1 cellular context compared by ENCODE assay signal in genomic region chr16:67562918-67563707, GRCh38.
TF ChIP-seq lines count a peak whose summit lies in the region.

No MANE protein-coding gene starts in this region.

TF ChIP-seq in HepG2, 621 proteins besides CTCF, POLR2A, EP300 and RAD21 (continued from another document and continues in another):
- no peak for TF ChIP-seq ZBTB49 (CRISPR knock-in tag; IDR thresholded peaks at IDR 0.05; ENCODE audit: borderline replicate concordance)
- TF ChIP-seq ZNF451 (CRISPR knock-in tag; IDR thresholded peaks at IDR 0.05), result peak; percentile 67
- peak; percentile 84 for TF ChIP-seq KMT2A (CRISPR knock-in tag; IDR thresholded peaks at IDR 0.05)
- no peak for TF ChIP-seq TBP (CRISPR knock-in tag; IDR thresholded peaks at IDR 0.05)
- no peak for TF ChIP-seq ZSCAN30 (CRISPR knock-in tag; IDR thresholded peaks at IDR 0.05)
- no peak for TF ChIP-seq ZKSCAN8 (CRISPR knock-in tag; IDR thresholded peaks at IDR 0.05; ENCODE audit: borderline replicate concordance)
- no peak for TF ChIP-seq TBX3 (IDR thresholded peaks at IDR 0.05; ENCODE audit: borderline replicate concordance)
- TF ChIP-seq HOXA5 (CRISPR knock-in tag; IDR thresholded peaks at IDR 0.05), result peak; percentile 96
- peak; percentile 36; the same call in 1 of the 2 replicates for TF ChIP-seq ETV6 (CRISPR knock-in tag; conservative IDR thresholded peaks at IDR 0.05)
- no peak for TF ChIP-seq NONO (IDR thresholded peaks at IDR 0.05)
- TF ChIP-seq NONO (CRISPR knock-in tag; conservative IDR thresholded peaks at IDR 0.05), result peak; percentile 86
- TF ChIP-seq HMGXB4 (CRISPR knock-in tag; IDR thresholded peaks at IDR 0.05; ENCODE audit: borderline replicate concordance in 1 of 2, low read depth in 1 of 2), result peak; percentile 98 to 100
- no peak for TF ChIP-seq ZSCAN5A (CRISPR knock-in tag; IDR thresholded peaks at IDR 0.05; ENCODE audit: borderline replicate concordance)
- TF ChIP-seq ZNF224 (CRISPR knock-in tag; IDR thresholded peaks at IDR 0.05), result peak; percentile 75; the same call in 1 of the 2 replicates
- peak; percentile 88 for TF ChIP-seq ZNF407 (CRISPR knock-in tag; IDR thresholded peaks at IDR 0.05; ENCODE audit: not compliant biosample characterization)
- TF ChIP-seq ZBTB26 (CRISPR knock-in tag; IDR thresholded peaks at IDR 0.05; ENCODE audit: borderline replicate concordance), result peak; percentile 64
- peak; percentile 22; the same call in 1 of the 2 replicates for TF ChIP-seq ZNF430 (CRISPR knock-in tag; IDR thresholded peaks at IDR 0.05)
- TF ChIP-seq ATF7-NPFF (CRISPR knock-in tag; IDR thresholded peaks at IDR 0.05; ENCODE audit: low read depth), result no peak; the same call in none of the 2 replicates
- no peak for TF ChIP-seq ZNF260 (CRISPR knock-in tag; IDR thresholded peaks at IDR 0.05; ENCODE audit: borderline replicate concordance, low read depth)
- no peak for TF ChIP-seq CREB1 (IDR thresholded peaks at IDR 0.05)
- no peak for TF ChIP-seq CREB1 (CRISPR knock-in tag; IDR thresholded peaks at IDR 0.05)
- peak; percentile 26; the same call in 1 of the 2 replicates for TF ChIP-seq SP2 (CRISPR knock-in tag; IDR thresholded peaks at IDR 0.05)
- no peak for TF ChIP-seq ZNF784 (CRISPR knock-in tag; IDR thresholded peaks at IDR 0.05; ENCODE audit: borderline replicate concordance)
- TF ChIP-seq ZNF10 (CRISPR knock-in tag; IDR thresholded peaks at IDR 0.05; ENCODE audit: borderline replicate concordance, low read depth), result no peak
- TF ChIP-seq SALL1 (CRISPR knock-in tag; IDR thresholded peaks at IDR 0.05), result peak; percentile 77; the same call in 1 of the 2 replicates
- peak; percentile 60; the same call in 1 of the 2 replicates for TF ChIP-seq ZNF782 (CRISPR knock-in tag; IDR thresholded peaks at IDR 0.05; ENCODE audit: borderline replicate concordance)
- TF ChIP-seq U2AF2 (IDR thresholded peaks at IDR 0.05; ENCODE audit: low read depth, low read length), result no peak
- no peak for TF ChIP-seq GABPA (IDR thresholded peaks at IDR 0.05; ENCODE audit: low read depth, low read length)
- no peak for TF ChIP-seq GABPA (CRISPR knock-in tag; IDR thresholded peaks at IDR 0.05; ENCODE audit: low read depth)
- TF ChIP-seq SRY (CRISPR knock-in tag; IDR thresholded peaks at IDR 0.05), result peak; percentile 90; the same call in 1 of the 2 replicates
- peak; percentile 70; the same call in 1 of the 2 replicates for TF ChIP-seq CCDC6 (CRISPR knock-in tag; IDR thresholded peaks at IDR 0.05)
- TF ChIP-seq NR3C1 (CRISPR knock-in tag; IDR thresholded peaks at IDR 0.05), result no peak
- TF ChIP-seq KDM6A (CRISPR knock-in tag; IDR thresholded peaks at IDR 0.05; ENCODE audit: low read depth), result no peak
- peak; percentile 42; the same call in 1 of the 2 replicates for TF ChIP-seq ZMYM4 (CRISPR knock-in tag; IDR thresholded peaks at IDR 0.05)
- no peak for TF ChIP-seq CCAR2 (optimal IDR thresholded peaks at IDR 0.05; ENCODE audit: low read depth, low read length)
- TF ChIP-seq ZNF329 (CRISPR knock-in tag; IDR thresholded peaks at IDR 0.05; ENCODE audit: low read depth), result peak; percentile 85
- TF ChIP-seq MTERF4 (CRISPR knock-in tag; IDR thresholded peaks at IDR 0.05), result peak; percentile 91
- no peak for TF ChIP-seq HNRNPUL1 (IDR thresholded peaks at IDR 0.05; ENCODE audit: low read depth, low read length)
- TF ChIP-seq ZBTB39 (CRISPR knock-in tag; IDR thresholded peaks at IDR 0.05), result 0 out of 2 replicates have a peak, but pooled peaks have one; percentile 53
- no peak for TF ChIP-seq ZNF672 (CRISPR knock-in tag; IDR thresholded peaks at IDR 0.05)
- peak; percentile 48; the same call in 1 of the 2 replicates for TF ChIP-seq ZBTB2 (CRISPR knock-in tag; IDR thresholded peaks at IDR 0.05; ENCODE audit: low read depth)
- no peak for TF ChIP-seq TGIF2 (CRISPR knock-in tag; IDR thresholded peaks at IDR 0.05)
- no peak for TF ChIP-seq FLYWCH1 (CRISPR knock-in tag; IDR thresholded peaks at IDR 0.05)
- no peak for TF ChIP-seq PRPF4 (IDR thresholded peaks at IDR 0.05; ENCODE audit: low read depth, low read length, poor library complexity, severe bottlenecking)
